1 cellular context compared by ENCODE assay signal in the genomic region with DNA sequence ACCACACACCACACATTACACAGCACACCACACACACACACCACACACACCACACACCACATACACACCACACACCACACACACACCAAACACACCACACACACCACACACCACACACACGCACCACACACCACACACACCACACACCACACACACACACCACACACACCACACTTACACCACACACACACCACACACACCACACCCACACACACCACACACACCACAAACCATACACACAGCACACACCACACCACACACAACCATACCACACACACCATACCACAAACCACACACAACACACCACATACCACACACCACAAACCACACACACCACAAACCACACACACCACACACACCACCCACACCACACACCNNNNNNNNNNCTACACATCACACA.
TF ChIP-seq lines count a peak whose summit lies in the region.

No MANE protein-coding gene starts in this region.

TF ChIP-seq in endothelial cell of umbilical vein, 7 proteins besides CTCF, POLR2A, EP300 and RAD21:
- TF ChIP-seq JUN (IDR thresholded peaks at IDR 0.05; ENCODE audit: borderline replicate concordance, insufficient read depth, insufficient read length, low read depth) = no peak
- TF ChIP-seq FOS (IDR thresholded peaks at IDR 0.05; ENCODE audit: borderline replicate concordance, insufficient read depth, low read length) = no peak
- TF ChIP-seq MYC (IDR thresholded peaks at IDR 0.05; ENCODE audit: low read depth, low read length) = no peak
- TF ChIP-seq POLR2AphosphoS5 (IDR thresholded peaks at IDR 0.05; ENCODE audit: insufficient read depth, low read depth, low read length) = no peak
- TF ChIP-seq EZH2 (IDR thresholded peaks at IDR 0.05; ENCODE audit: borderline replicate concordance, low read depth, low read length, severe bottlenecking) = no peak
- TF ChIP-seq, protein P1, sequence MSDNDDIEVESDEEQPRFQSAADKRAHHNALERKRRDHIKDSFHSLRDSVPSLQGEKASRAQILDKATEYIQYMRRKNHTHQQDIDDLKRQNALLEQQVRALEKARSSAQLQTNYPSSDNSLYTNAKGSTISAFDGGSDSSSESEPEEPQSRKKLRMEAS (IDR thresholded peaks at IDR 0.05; ENCODE audit: insufficient read depth, insufficient read length) = no peak
- no peak for TF ChIP-seq GATA2 (IDR thresholded peaks at IDR 0.05; ENCODE audit: insufficient read depth, insufficient read length, low read depth, low read length)
